Comparison of ENCODE assay signal across 1 cellular context in genomic region chr14:58805057-58805456, GRCh38.
TF ChIP-seq lines count a peak whose summit lies in the region.

No MANE protein-coding gene starts in this region.

TF ChIP-seq in HEK293, 187 proteins besides CTCF, POLR2A, EP300 and RAD21 (continued from another document):
- TF ChIP-seq ZNF175 (tag by site-specific recombination; IDR thresholded peaks at IDR 0.05) (no peak), ZNF394 (tag by site-specific recombination; IDR thresholded peaks at IDR 0.05; ENCODE audit: borderline replicate concordance) (no peak; the same call in 1 of the 2 replicates), ATF2 (tag by site-specific recombination; IDR thresholded peaks at IDR 0.05; ENCODE audit: low read depth) (peak; percentile 89), ZSCAN18 (tag by site-specific recombination; IDR thresholded peaks at IDR 0.05) (no peak), BCL11B (tag by site-specific recombination; IDR thresholded peaks at IDR 0.05; ENCODE audit: low read depth) (no peak), ZNF626 (tag by site-specific recombination; IDR thresholded peaks at IDR 0.05) (no peak), ZNF529 (tag by site-specific recombination; IDR thresholded peaks at IDR 0.05; ENCODE audit: insufficient replicate concordance) (no peak), ZFP37 (tag by site-specific recombination; IDR thresholded peaks at IDR 0.05) (no peak), ZNF544 (tag by site-specific recombination; IDR thresholded peaks at IDR 0.05) (no peak), ZNF768 (tag by site-specific recombination; IDR thresholded peaks at IDR 0.05) (no peak), PRDM1 (tag by site-specific recombination; IDR thresholded peaks at IDR 0.05) (no peak), SETDB1 (IDR thresholded peaks at IDR 0.05; ENCODE audit: insufficient read length, low read length) (no peak), SP2 (tag by site-specific recombination; IDR thresholded peaks at IDR 0.05) (no peak), TRIM28 (IDR thresholded peaks at IDR 0.05; ENCODE audit: borderline replicate concordance, low read length) (no peak), ZNF423 (tag by site-specific recombination; IDR thresholded peaks at IDR 0.05) (no peak), ZSCAN5A (tag by site-specific recombination; IDR thresholded peaks at IDR 0.05) (no peak), ZBTB6 (tag by site-specific recombination; IDR thresholded peaks at IDR 0.05) (no peak), KLF16 (tag by site-specific recombination; IDR thresholded peaks at IDR 0.05) (no peak), ZNF677 (tag by site-specific recombination; IDR thresholded peaks at IDR 0.05) (no peak), ZNF624 (tag by site-specific recombination; IDR thresholded peaks at IDR 0.05) (no peak), ZNF473 (tag by site-specific recombination; IDR thresholded peaks at IDR 0.05) (no peak), ZIC2 (tag by site-specific recombination; IDR thresholded peaks at IDR 0.05) (no peak), ZNF354C (tag by site-specific recombination; IDR thresholded peaks at IDR 0.05; ENCODE audit: borderline replicate concordance, low read depth) (no peak), ZNF791 (tag by site-specific recombination; IDR thresholded peaks at IDR 0.05) (no peak), ZNF148 (tag by site-specific recombination; IDR thresholded peaks at IDR 0.05; ENCODE audit: borderline replicate concordance) (no peak), ZNF785 (tag by site-specific recombination; IDR thresholded peaks at IDR 0.05) (no peak), ZNF112 (tag by site-specific recombination; IDR thresholded peaks at IDR 0.05) (no peak), ZSCAN30 (tag by site-specific recombination; IDR thresholded peaks at IDR 0.05) (no peak), ZNF549 (tag by site-specific recombination; IDR thresholded peaks at IDR 0.05) (no peak), ZSCAN4 (tag by site-specific recombination; IDR thresholded peaks at IDR 0.05) (no peak), HIC1 (tag by site-specific recombination; IDR thresholded peaks at IDR 0.05) (no peak), ZNF501 (tag by site-specific recombination; IDR thresholded peaks at IDR 0.05) (no peak), ZNF707 (tag by site-specific recombination; IDR thresholded peaks at IDR 0.05) (no peak), INSM2 (tag by site-specific recombination; IDR thresholded peaks at IDR 0.05) (peak; percentile 73), ZEB2 (tag by site-specific recombination; IDR thresholded peaks at IDR 0.05) (peak; percentile 70), ZNF146 (tag by site-specific recombination; IDR thresholded peaks at IDR 0.05) (no peak), ZNF776 (tag by site-specific recombination; IDR thresholded peaks at IDR 0.05; ENCODE audit: borderline replicate concordance) (no peak)
